Comparison of ENCODE assay signal across 8 cellular contexts in genomic region chr12:7588703-7589329, GRCh38.
DNase-seq lines count a peak whose midpoint lies in the region; ATAC-seq, FAIRE-seq and TF ChIP-seq lines count a peak whose summit lies in the region.

No MANE protein-coding gene starts in this region.

- H3K4me3 ChIP-seq in body of pancreas (no peak overlapping the region), kidney (ENCODE audit: low read length in 2 of 2) (no peak overlapping the region)

- no peaks in the 10 kb centered on the region for H3K9me3 Mint-ChIP-seq in stimulated activated naive CD8-positive, alpha-beta T cell treated with anti-CD3 and anti-CD28 coated beads, Interleukin-15, amount 100 ng/mL, for 72 hours

- H3K4me1 ChIP-seq in body of pancreas (no peaks in the 10 kb centered on the region), kidney (ENCODE audit: control insufficient read depth in 1 of 2, insufficient read depth in 1 of 2, low read depth in 1 of 2, low read length in 2 of 2) (no peaks in the 10 kb centered on the region)

- intact Hi-C loops in body of pancreas (cut with DNase I), result no loop called here
- intact Hi-C loops in kidney (cut with DNase I), result no loop called here

- no peak for FAIRE-seq in kidney (lab: Jason Lieb, UNC)

- peaks cover 22% of the 10 kb centered on the region for H3K27me3 Mint-ChIP-seq in stimulated activated naive CD8-positive, alpha-beta T cell treated with anti-CD3 and anti-CD28 coated beads, Interleukin-15, amount 100 ng/mL, for 72 hours

- peak; percentile 58 for DNase-seq in DMS53 treated with DMSO at 0.1 percent for 48 hours (lab: John Stamatoyannopoulos, UW; ENCODE audit: unreplicated experiment)
- DNase-seq in HT-29 (ENCODE audit: low spot score), result peak; percentile 69
- DNase-seq in SKM-1 (lab: John Stamatoyannopoulos, UW; ENCODE audit: unreplicated experiment), result peak; percentile 41
- DNase-seq in body of pancreas, result peak; percentile 69 to 82 (median 72)
- no peak for DNase-seq in kidney
- peak; percentile 23 to 34 for DNase-seq in stimulated activated naive CD8-positive, alpha-beta T cell treated with anti-CD3 and anti-CD28 coated beads, Interleukin-15, amount 100 ng/mL, for 72 hours

- H3K27ac ChIP-seq in body of pancreas, result no peak overlapping the region
- no peak overlapping the region for H3K27ac ChIP-seq in kidney (ENCODE audit: low read depth in 2 of 2, low read length in 2 of 2)

- no peak overlapping the region for H3K9ac ChIP-seq in kidney (ENCODE audit: low read length in 2 of 2)

- peaks cover 8% of the 10 kb centered on the region for H3K4me1 Mint-ChIP-seq in stimulated activated naive CD8-positive, alpha-beta T cell treated with anti-CD3 and anti-CD28 coated beads, Interleukin-15, amount 100 ng/mL, for 72 hours

- peak overlapping the region in 1 of 2 donors; percentile 47 for H3K4me3 Mint-ChIP-seq in stimulated activated naive CD8-positive, alpha-beta T cell treated with anti-CD3 and anti-CD28 coated beads, Interleukin-15, amount 100 ng/mL, for 72 hours

- TF ChIP-seq POLR2A in body of pancreas (IDR thresholded peaks at IDR 0.05), result no peak

- H3K36me3 ChIP-seq in body of pancreas (replicated peaks in 1 of 2; ENCODE audit: insufficient read depth in 1 of 2, low read depth in 2 of 2) (no peaks in the 10 kb centered on the region), kidney (ENCODE audit: control insufficient read depth in 1 of 2, insufficient read depth in 2 of 2, low read length in 2 of 2) (no peaks in the 10 kb centered on the region)

- TF ChIP-seq CTCF in body of pancreas (IDR thresholded peaks at IDR 0.05) (peak; percentile 28 to 74 (median 72)), kidney (IDR thresholded peaks at IDR 0.05; ENCODE audit: borderline replicate concordance, extremely low read depth, insufficient read depth) (peak; percentile 53)

- no peaks in the 10 kb centered on the region for H3K9me3 ChIP-seq in body of pancreas
- no peaks in the 10 kb centered on the region for H3K9me3 ChIP-seq in kidney (ENCODE audit: control insufficient read depth in 1 of 2, low read length in 2 of 2)

- 24% methylated on average over 4 of the region's 4 CpGs for WGBS in body of pancreas, 2 donors

- H3K27ac Mint-ChIP-seq in stimulated activated naive CD8-positive, alpha-beta T cell treated with anti-CD3 and anti-CD28 coated beads, Interleukin-15, amount 100 ng/mL, for 72 hours, result no peak overlapping the region

- ATAC-seq in body of pancreas, result peak; percentile 83
- peak; percentile 64 for ATAC-seq in stimulated activated naive CD8-positive, alpha-beta T cell treated with anti-CD3 and anti-CD28 coated beads, Interleukin-15, amount 100 ng/mL, for 72 hours
- ATAC-seq in GM19467 (IDR thresholded peaks at IDR 0.05; ENCODE audit: unreplicated experiment), result no peak
- ATAC-seq in GM21723 (IDR thresholded peaks at IDR 0.05; ENCODE audit: unreplicated experiment), result no peak

- no peaks in the 10 kb centered on the region for H3K27me3 ChIP-seq in body of pancreas

Comparison
In these comparisons a context has a peak if more than half of its experiments do, and no peak if none do; other contexts are left out.
1. ATAC-seq: peak in body of pancreas (single experiment) and stimulated activated naive CD8-positive, alpha-beta T cell treated with anti-CD3 and anti-CD28 coated beads, Interleukin-15, amount 100 ng/mL, for 72 hours (single experiment); none in GM19467 (single experiment) and GM21723 (single experiment).